Comparison of ENCODE assay signal across 21 cellular contexts in the genomic region with DNA sequence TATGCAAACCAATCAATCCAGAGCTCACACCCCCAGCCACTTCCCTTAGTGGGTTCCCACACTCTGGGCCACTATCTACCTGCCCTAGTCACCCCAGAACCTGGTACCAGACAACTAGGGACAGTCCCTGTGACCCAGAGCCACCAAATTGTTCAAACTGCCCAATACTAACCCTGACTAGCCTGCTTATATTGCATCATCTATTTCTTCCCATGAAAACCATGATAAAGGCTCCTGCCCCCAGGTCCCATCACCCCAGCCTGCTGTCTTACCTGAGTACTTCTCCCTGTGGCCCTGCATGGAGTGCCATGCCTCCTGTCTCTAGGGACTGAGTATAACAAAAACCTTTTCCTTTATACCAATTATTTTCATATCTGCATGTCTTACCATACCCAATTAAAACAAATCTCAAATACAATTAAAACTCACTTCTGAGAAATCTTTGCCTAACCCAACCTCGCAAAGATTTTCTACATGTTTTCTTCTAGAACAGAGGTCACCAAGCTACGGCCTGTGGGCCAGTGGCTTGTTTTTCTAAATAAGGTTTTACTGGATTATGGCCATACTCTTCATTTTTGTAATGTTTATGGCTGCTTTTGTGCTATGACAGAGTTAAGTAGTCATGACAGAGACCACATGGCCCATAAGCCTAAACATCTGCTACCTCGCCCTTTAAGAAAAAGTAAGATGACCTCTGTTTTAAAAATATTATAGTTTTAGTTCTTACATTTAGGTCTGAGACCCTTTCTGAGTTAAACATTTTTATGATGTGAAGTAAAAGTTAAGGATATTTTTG. TPM values are rescaled to one million over a fixed set of nuclear protein-coding genes. Genes with fewer than 3 reads are reported as not detected.
DNase-seq lines count a peak whose midpoint lies in the region; ATAC-seq and TF ChIP-seq lines count a peak whose summit lies in the region.
"Had no signal": no experiment of that assay in that cellular context is flagged by ENCODE, and none has a peak within 500 bp of the region (broad histone marks: within the 10 kb centered on the region; RNA-seq: fewer than 3 reads in every experiment).

No MANE protein-coding gene starts in this region.

- H3K4me1 ChIP-seq in IMR-90 (ENCODE audit: control insufficient read depth, insufficient read depth, low read length) (peaks cover 2% of the 10 kb centered on the region; the same call in 1 of the 2 replicates), endodermal cell (ENCODE audit: control insufficient read depth, insufficient read depth, low read length) (no peaks in the 10 kb centered on the region), neuronal stem cell (ENCODE audit: control insufficient read depth in 2 of 2, insufficient read depth in 1 of 2, low read depth in 1 of 2, low read length in 2 of 2) (peaks cover 0 to 8% of the 10 kb centered on the region in 2 donors)
- H3K4me1 ChIP-seq: A549 had no signal

- H3K9me1 ChIP-seq in IMR-90 (ENCODE audit: insufficient read depth, low read length): no peaks in the 10 kb centered on the region

- peaks cover 7% of the 10 kb centered on the region for H3K9me3 Mint-ChIP-seq in endodermal cell

- dilution Hi-C loops in IMR-90 (cut with HindIII; ENCODE audit: low sequenced_read_pairs, unreplicated experiment): no loop called here

- no peaks in the 10 kb centered on the region for H3K27me3 Mint-ChIP-seq in endodermal cell (ENCODE audit: insufficient read depth)

- no peak overlapping the region for H3K9ac ChIP-seq in IMR-90 (ENCODE audit: low read depth, low read length)
- no peak overlapping the region for H3K9ac ChIP-seq in endodermal cell (ENCODE audit: extremely low read depth, low read length, poor library complexity, severe bottlenecking)
- no peak overlapping the region for H3K9ac ChIP-seq in neuronal stem cell (ENCODE audit: low read depth, low read length, poor library complexity)
- H3K9ac ChIP-seq: KMS-11 had no signal

- H3K4me3 ChIP-seq in IMR-90 (ENCODE audit: insufficient read depth, low read depth, low read length): no peak overlapping the region
- H3K4me3 ChIP-seq in endodermal cell (ENCODE audit: low read length): no peak overlapping the region
- H3K4me3 ChIP-seq in neuronal stem cell (ENCODE audit: low read length in 2 of 2): no peak overlapping the region
- H3K4me3 ChIP-seq: A549 had no signal

- no peak overlapping the region for H2AK9ac ChIP-seq in IMR-90 (replicated peaks; ENCODE audit: low read depth, low read length, poor library complexity)

- BruUV-seq in IMR-90 (replicated peaks; lab: Mats Ljungman, UMichigan): no TSS peak

- H3K23ac ChIP-seq in IMR-90 (ENCODE audit: low read depth, low read length): no peak overlapping the region
- H3K23ac ChIP-seq in neuronal stem cell (ENCODE audit: low read depth, low read length, poor library complexity): no peak overlapping the region

- no peaks in the 10 kb centered on the region for H3K36me3 Mint-ChIP-seq in endodermal cell (ENCODE audit: low read depth)

- no peak for TF ChIP-seq CTCF in IMR-90 (conservative IDR thresholded peaks at IDR 0.05; ENCODE audit: low read depth, low read length)
- no peak for TF ChIP-seq CTCF in endodermal cell (conservative IDR thresholded peaks at IDR 0.05)

- TF ChIP-seq RAD21 in IMR-90 (IDR thresholded peaks at IDR 0.05; ENCODE audit: low read length): no peak

- no peak overlapping the region for H3K18ac ChIP-seq in IMR-90 (ENCODE audit: low read depth, low read length)
- no peak overlapping the region for H3K18ac ChIP-seq in neuronal stem cell (ENCODE audit: low read length)

- H2BK12ac ChIP-seq in neuronal stem cell (ENCODE audit: low read length): no peak overlapping the region

- no peak overlapping the region for H2AFZ ChIP-seq in IMR-90 (replicated peaks; ENCODE audit: low read length, poor library complexity)
- H2AFZ ChIP-seq in neuronal stem cell (ENCODE audit: low read length): no peak overlapping the region

- H3K27ac ChIP-seq in IMR-90 (ENCODE audit: insufficient read depth, low read length) (no peak overlapping the region), endodermal cell (ENCODE audit: low read depth, low read length) (no peak overlapping the region), neuronal stem cell (replicated peaks; ENCODE audit: low read length) (no peak overlapping the region)
- H3K27ac ChIP-seq: A549, HL-60, KMS-11 had no signal

- in situ Hi-C loops in IMR-90 (cut with MboI; ENCODE audit: low sequenced_read_pairs): no loop called here

- no peaks in the 10 kb centered on the region for H3K4me1 Mint-ChIP-seq in endodermal cell

- no peaks in the 10 kb centered on the region for H3K79me1 ChIP-seq in IMR-90 (ENCODE audit: low read depth in 1 of 2, low read length in 2 of 2)
- H3K79me1 ChIP-seq in neuronal stem cell (ENCODE audit: low read depth, low read length): peaks cover 2% of the 10 kb centered on the region

- H3K4ac ChIP-seq in IMR-90 (ENCODE audit: low read depth, low read length): no peak overlapping the region
- no peak overlapping the region for H3K4ac ChIP-seq in neuronal stem cell (ENCODE audit: low read length)

- no peak for ATAC-seq in IMR-90 (ENCODE audit: low read depth)
- ATAC-seq: A549 had no signal

- no peak for TF ChIP-seq POLR2A in IMR-90 (IDR thresholded peaks at IDR 0.05; ENCODE audit: low read depth, low read length)

- H2BK120ac ChIP-seq in IMR-90 (ENCODE audit: low read depth, low read length): no peak overlapping the region
- H2BK120ac ChIP-seq in neuronal stem cell (ENCODE audit: low read depth, low read length): no peak overlapping the region

- H3K4me3 Mint-ChIP-seq in endodermal cell: no peak overlapping the region
- H3K4me3 Mint-ChIP-seq: B cell, CD14-positive monocyte had no signal

- no peak overlapping the region for H3K27ac Mint-ChIP-seq in endodermal cell

- H3K14ac ChIP-seq in IMR-90 (replicated peaks; ENCODE audit: low read depth, low read length) (no peak overlapping the region), neuronal stem cell (ENCODE audit: low read length) (no peak overlapping the region)

- H2BK5ac ChIP-seq in IMR-90 (ENCODE audit: low read depth, low read length, poor library complexity, severe bottlenecking) (no peak overlapping the region), neuronal stem cell (ENCODE audit: low read length) (peak overlapping the region; percentile 3)

- WGBS in IMR-90 (ENCODE audit: extremely low coverage in 2 of 2, insufficient read length in 1 of 2), 2 experiments: no CpG with 5 or more reads among the region's 3 CpGs
- WGBS in endodermal cell (ENCODE audit: insufficient coverage in 1 of 2, insufficient read length in 1 of 2), 2 experiments: 86 to 93% methylated on average over 1 to 2 of the region's 3 CpGs
- WGBS in neuronal stem cell (ENCODE audit: extremely low coverage in 2 of 2, insufficient read length in 2 of 2, insufficient replicate concordance in 1 of 2), 2 donors: 100% methylated on average over 1 of the region's 3 CpGs; no CpG with 5 or more reads in 1 of the 2 donors

- H4K8ac ChIP-seq in IMR-90 (ENCODE audit: low read depth in 2 of 2, low read length in 2 of 2): no peak overlapping the region
- H4K8ac ChIP-seq in neuronal stem cell (ENCODE audit: low read depth, low read length): no peak overlapping the region

- H2AK5ac ChIP-seq in IMR-90 (ENCODE audit: low read depth, low read length): no peak overlapping the region
- no peak overlapping the region for H2AK5ac ChIP-seq in neuronal stem cell (ENCODE audit: low read depth, low read length)

- intact Hi-C loops in IMR-90 (cut with micrococcal nuclease): no loop called here

- POLR2A ChIA-PET in IMR-90 (lab: Charles Lee; ENCODE audit: unreplicated experiment): no interaction called here

- DNase-seq in activated effector memory CD4-positive, alpha-beta T cell treated with anti-CD3 and anti-CD28 coated beads, Interleukin-2, amount 50 U/mL, for 16 hours: peak; percentile 33
- no peak for DNase-seq in activated effector memory CD4-positive, alpha-beta T cell treated with Interleukin-2 at 50 U/mL for 16 hours
- DNase-seq in IMR-90 (no peak), endodermal cell (peak; percentile 34), neuronal stem cell (ENCODE audit: low spot score) (no peak), T-helper 9 cell (no peak), DMS 273 treated with DMSO at 0.1 percent for 48 hours (lab: John Stamatoyannopoulos, UW) (no peak), inferior parietal cortex (ENCODE audit: extremely low spot score) (no peak)
- DNase-seq: DMS79, H7, NCI-H1105, NCI-H2029 treated with DMSO at 0.1 percent for 48 hours, NCI-H226, NCI-H510A treated with DMSO at 0.1 percent for 48 hours, NCI-H748 treated with DMSO at 0.1 percent for 48 hours had no signal

- peaks cover 3% of the 10 kb centered on the region; the same call in 1 of the 2 replicates for H4K20me1 ChIP-seq in IMR-90 (ENCODE audit: insufficient read depth, low read length)

- H3K9me3 ChIP-seq in IMR-90 (ENCODE audit: control insufficient read depth, insufficient read depth, low read length): peaks cover 6% of the 10 kb centered on the region
- H3K9me3 ChIP-seq in endodermal cell (ENCODE audit: control insufficient read depth, low read length): peaks cover 12% of the 10 kb centered on the region
- peaks cover 3 to 7% of the 10 kb centered on the region in 2 donors for H3K9me3 ChIP-seq in neuronal stem cell (replicated peaks in 1 of 2; ENCODE audit: control insufficient read depth in 2 of 2, insufficient read depth in 1 of 2, low read depth in 1 of 2, low read length in 2 of 2)

- H2BK15ac ChIP-seq in IMR-90 (ENCODE audit: low read depth, low read length): no peak overlapping the region
- H2BK15ac ChIP-seq in neuronal stem cell (ENCODE audit: low read length): no peak overlapping the region

- no peak overlapping the region for H3K56ac ChIP-seq in IMR-90 (ENCODE audit: extremely low read depth, insufficient read depth, low read length)

- H4K91ac ChIP-seq in IMR-90 (ENCODE audit: insufficient read depth, low read depth, low read length) (no peak overlapping the region), neuronal stem cell (ENCODE audit: low read depth, low read length, poor library complexity) (no peak overlapping the region)

- H3K27me3 ChIP-seq in IMR-90 (ENCODE audit: control insufficient read depth, insufficient read depth, low read length) (peaks cover 7% of the 10 kb centered on the region), endodermal cell (ENCODE audit: control insufficient read depth, insufficient read depth, low read length, poor library complexity, severe bottlenecking) (no peaks in the 10 kb centered on the region), neuronal stem cell (ENCODE audit: control insufficient read depth in 3 of 3, insufficient read depth in 3 of 3, low read depth in 1 of 3, low read length in 3 of 3) (no peaks in the 10 kb centered on the region)

- CTCF ChIA-PET in IMR-90 (lab: Yijun Ruan, JAX): no interaction called here

- H3K4me2 ChIP-seq in IMR-90 (ENCODE audit: low read depth, low read length): no peak overlapping the region
- no peak overlapping the region for H3K4me2 ChIP-seq in neuronal stem cell (ENCODE audit: insufficient read depth, low read length, poor library complexity, severe bottlenecking)
- H3K4me2 ChIP-seq: A549, KMS-11 had no signal

- H4K5ac ChIP-seq in IMR-90 (ENCODE audit: low read depth, low read length): no peak overlapping the region

- H3K36me3 ChIP-seq in IMR-90 (ENCODE audit: control insufficient read depth, insufficient read depth, low read length) (no peaks in the 10 kb centered on the region), endodermal cell (ENCODE audit: control insufficient read depth, insufficient read depth, low read length) (no peaks in the 10 kb centered on the region), neuronal stem cell (replicated peaks in 1 of 2; ENCODE audit: control insufficient read depth in 2 of 2, insufficient read depth in 2 of 2, low read length in 2 of 2) (no peaks in the 10 kb centered on the region)

- no peak overlapping the region for H2BK20ac ChIP-seq in IMR-90 (ENCODE audit: low read depth, low read length)

RNA-seq across cellular contexts. Expression of a gene that starts 31.0 kb away (rescaled TPM):
- total RNA-seq in IMR-90 (2012; rRNA removed): 21.9 and 23.9 TPM in 2 replicates
- polyA plus RNA-seq in IMR-90 (2012; rRNA removed): 80.8 and 83.3 TPM in 2 replicates
- polyA plus RNA-seq in IMR-90 (2012; cell fraction: cytosol; rRNA removed): 47.5 and 63.2 TPM in 2 replicates
- 33.2 and 41.3 TPM in 2 replicates for polyA plus RNA-seq in IMR-90 (2012; cell fraction: nucleus; rRNA removed; ENCODE audit: low replicate concordance)
- total RNA-seq in endodermal cell: 10 to 100 TPM; 12.7 to 18.3 TPM
- 23.4 TPM for polyA plus RNA-seq in endodermal cell (2013, experiment 1 of 2)
- 22.2 TPM for polyA plus RNA-seq in endodermal cell (2013, experiment 2 of 2)
- 68.7 TPM for polyA plus RNA-seq in neuronal stem cell (2013, experiment 1 of 2)
- 68.7 TPM for polyA plus RNA-seq in neuronal stem cell (2013, experiment 2 of 2)
- total RNA-seq: B cell, HT-29 had no signal

RNA-seq across cellular contexts. Expression of a gene that starts 46.4 kb away (rescaled TPM):
- total RNA-seq in IMR-90 (2012; rRNA removed) (4.5 and 5.3 TPM in 2 replicates), endodermal cell (1 to 10 TPM; 2.8 to 6.7 TPM)
- 9.9 and 12.3 TPM in 2 replicates for polyA plus RNA-seq in IMR-90 (2012; rRNA removed)
- 4.5 and 11.9 TPM in 2 replicates for polyA plus RNA-seq in IMR-90 (2012; cell fraction: cytosol; rRNA removed)
- polyA plus RNA-seq in IMR-90 (2012; cell fraction: nucleus; rRNA removed; ENCODE audit: low replicate concordance): 5.0 and 5.8 TPM in 2 replicates
- 14.9 TPM for polyA plus RNA-seq in endodermal cell (2013, experiment 1 of 2)
- polyA plus RNA-seq in endodermal cell (2013, experiment 2 of 2): 13.4 TPM
- 7.5 TPM for polyA plus RNA-seq in neuronal stem cell (2013, experiment 1 of 2)
- polyA plus RNA-seq in neuronal stem cell (2013, experiment 2 of 2): 7.2 TPM

Comparison
In these comparisons a context has a peak if more than half of its experiments do, and no peak if none do; other contexts are left out.
1. DNase-seq: peak in activated effector memory CD4-positive, alpha-beta T cell treated with anti-CD3 and anti-CD28 coated beads, Interleukin-2, amount 50 U/mL, for 16 hours (single experiment) and endodermal cell (single experiment); none in activated effector memory CD4-positive, alpha-beta T cell treated with Interleukin-2 at 50 U/mL for 16 hours (single experiment), IMR-90 (single experiment), neuronal stem cell (single experiment), T-helper 9 cell (single experiment), DMS 273 treated with DMSO at 0.1 percent for 48 hours (single experiment) and inferior parietal cortex (single experiment).